Comparison of ENCODE assay signal across 13 cellular contexts in the genomic region with DNA sequence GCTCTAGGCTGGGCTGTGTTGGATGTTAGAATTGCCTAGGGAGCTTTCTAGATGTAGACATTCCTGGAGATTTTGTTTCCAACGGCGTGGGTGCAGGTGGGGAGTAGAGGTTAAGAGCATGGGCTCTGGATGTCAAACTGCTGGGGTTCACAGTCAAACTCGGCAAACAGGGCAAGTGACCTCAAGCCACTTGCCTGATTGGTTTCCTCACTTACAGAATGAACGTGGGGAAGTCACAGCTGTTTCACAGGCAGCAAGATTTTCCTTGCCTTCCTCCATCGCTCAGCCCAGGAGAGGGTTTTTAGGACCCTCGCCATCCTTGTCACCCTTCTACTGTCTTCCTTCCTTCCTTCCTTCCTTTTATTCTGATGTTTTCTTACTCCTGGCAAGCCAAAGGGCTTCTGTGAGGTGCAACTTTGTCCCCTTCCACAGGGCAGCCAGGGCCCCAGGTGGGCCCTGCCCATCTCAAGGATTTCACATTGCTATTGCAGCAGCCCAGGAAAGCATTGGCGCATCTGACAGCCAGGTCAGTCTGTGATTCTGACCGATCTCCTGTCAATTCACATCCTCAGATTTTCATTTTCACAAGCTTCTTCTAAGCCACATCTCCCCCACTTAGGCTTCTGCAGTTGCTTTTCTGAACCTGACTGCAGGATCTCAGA. TPM values are rescaled to one million over a fixed set of nuclear protein-coding genes. Genes with fewer than 3 reads are reported as not detected.
DNase-seq lines count a peak whose midpoint lies in the region; ATAC-seq and TF ChIP-seq lines count a peak whose summit lies in the region.
"Had no signal": no experiment of that assay in that cellular context is flagged by ENCODE, and none has a peak within 500 bp of the region (broad histone marks: within the 10 kb centered on the region; RNA-seq: fewer than 3 reads in every experiment).

No MANE protein-coding gene starts in this region.

- intact Hi-C loops in dendritic cell treated with granulocyte-macrophage colony-stimulating factor and Interleukin-4, amounts not matched to agents 40 ng/mL and 50 ng/mL, for 4 days (cut with micrococcal nuclease): loop anchor here (5.0 to 10.0 kb wide), 2 partner anchors 60 to 127 kb away; no protein-coding TSS in a partner anchor

- 84% methylated on average over 8 of the region's 8 CpGs for WGBS in HUES64

- TF ChIP-seq CTCF in thoracic aorta (IDR thresholded peaks at IDR 0.05): no peak

- H3K9me3 ChIP-seq in HUES64 (ENCODE audit: insufficient read depth, low read depth, low read length) (no peaks in the 10 kb centered on the region), muscle layer of colon (ENCODE audit: low read length) (no peaks in the 10 kb centered on the region), thoracic aorta (no peaks in the 10 kb centered on the region)

- peaks cover 8% of the 10 kb centered on the region for H3K36me3 Mint-ChIP-seq in dendritic cell treated with granulocyte-macrophage colony-stimulating factor and Interleukin-4, amounts not matched to agents 40 ng/mL and 50 ng/mL, for 4 days (ENCODE audit: low read depth)
- H3K36me3 Mint-ChIP-seq: activated naive CD8-positive, alpha-beta T cell treated with anti-CD3 and anti-CD28 coated beads for 36 hours had no signal

- H3K4me3 Mint-ChIP-seq in dendritic cell treated with granulocyte-macrophage colony-stimulating factor and Interleukin-4, amounts not matched to agents 40 ng/mL and 50 ng/mL, for 4 days: no peak overlapping the region
- H3K4me3 Mint-ChIP-seq: activated CD8-positive, alpha-beta memory T cell treated with anti-CD3 and anti-CD28 coated beads, Interleukin-2, amount 10 ng/mL, durations not matched to agents 7 days and 5 days; activated naive CD8-positive, alpha-beta T cell treated with anti-CD3 and anti-CD28 coated beads for 36 hours had no signal

- no peak for ATAC-seq in thoracic aorta (ENCODE audit: insufficient number of reproducible peaks, low FRiP score, low read depth)
- ATAC-seq: activated CD8-positive, alpha-beta memory T cell treated with anti-CD3 and anti-CD28 coated beads, Interleukin-2, amount 10 ng/mL, durations not matched to agents 7 days and 5 days had no signal

- H3K4me3 ChIP-seq in HUES64 (ENCODE audit: low read length) (no peak overlapping the region), muscle layer of colon (ENCODE audit: low read depth in 1 of 2, low read length in 2 of 2) (no peak overlapping the region), thoracic aorta (no peak overlapping the region)

- peak overlapping the region; percentile 91 for H3K27ac Mint-ChIP-seq in dendritic cell treated with granulocyte-macrophage colony-stimulating factor and Interleukin-4, amounts not matched to agents 40 ng/mL and 50 ng/mL, for 4 days
- H3K27ac Mint-ChIP-seq: activated CD8-positive, alpha-beta memory T cell treated with anti-CD3 and anti-CD28 coated beads, Interleukin-2, amount 10 ng/mL, durations not matched to agents 7 days and 5 days; activated naive CD8-positive, alpha-beta T cell treated with anti-CD3 and anti-CD28 coated beads for 36 hours had no signal

- H3K9ac ChIP-seq in HUES64 (ENCODE audit: low read depth, low read length) (no peak overlapping the region), muscle layer of colon (ENCODE audit: low read length) (no peak overlapping the region)

- H3K27me3 ChIP-seq in HUES64 (ENCODE audit: insufficient read depth, low read length) (peaks cover 18% of the 10 kb centered on the region), muscle layer of colon (ENCODE audit: control insufficient read depth in 1 of 2, insufficient read depth in 2 of 2, low read length in 2 of 2) (peaks cover 5 to 12% of the 10 kb centered on the region in 2 donors), thoracic aorta (replicated peaks; ENCODE audit: insufficient read depth) (no peaks in the 10 kb centered on the region)

- H3K4me1 ChIP-seq in HUES64 (ENCODE audit: insufficient read depth, low read length): peaks cover 25% of the 10 kb centered on the region
- H3K4me1 ChIP-seq in muscle layer of colon (ENCODE audit: insufficient read depth, low read length): peaks cover 51% of the 10 kb centered on the region
- peaks cover 30 to 53% of the 10 kb centered on the region in 2 donors for H3K4me1 ChIP-seq in thoracic aorta (ENCODE audit: control insufficient read depth in 1 of 2, low read depth in 2 of 2)

- peaks cover 86% of the 10 kb centered on the region for H3K4me1 Mint-ChIP-seq in dendritic cell treated with granulocyte-macrophage colony-stimulating factor and Interleukin-4, amounts not matched to agents 40 ng/mL and 50 ng/mL, for 4 days (ENCODE audit: low read depth)

- peak overlapping the region; percentile 64; the same call in 1 of the 2 replicates for H3K27ac ChIP-seq in HUES64 (ENCODE audit: low read depth, low read length)
- H3K27ac ChIP-seq in muscle layer of colon (ENCODE audit: low read depth, low read length): peak overlapping the region; percentile 15
- H3K27ac ChIP-seq in thoracic aorta: peak overlapping the region; percentile 45 to 85

- no peaks in the 10 kb centered on the region for H3K9me3 Mint-ChIP-seq in dendritic cell treated with granulocyte-macrophage colony-stimulating factor and Interleukin-4, amounts not matched to agents 40 ng/mL and 50 ng/mL, for 4 days
- H3K9me3 Mint-ChIP-seq: activated naive CD8-positive, alpha-beta T cell treated with anti-CD3 and anti-CD28 coated beads for 36 hours had no signal

- no peaks in the 10 kb centered on the region for H3K27me3 Mint-ChIP-seq in dendritic cell treated with granulocyte-macrophage colony-stimulating factor and Interleukin-4, amounts not matched to agents 40 ng/mL and 50 ng/mL, for 4 days

- H3K36me3 ChIP-seq in HUES64 (ENCODE audit: insufficient read depth, low read length) (no peaks in the 10 kb centered on the region), muscle layer of colon (ENCODE audit: insufficient read depth, low read length) (peaks cover 7% of the 10 kb centered on the region), thoracic aorta (no peaks in the 10 kb centered on the region)

- no peak for DNase-seq in thoracic aorta (ENCODE audit: low spot score)
- no peak for DNase-seq in GOT3 (lab: John Stamatoyannopoulos, UW)
- DNase-seq in NCI-H226: no peak
- no peak for DNase-seq in activated gamma-delta T cell (lab: John Stamatoyannopoulos, UW)
- DNase-seq: activated CD8-positive, alpha-beta memory T cell treated with anti-CD3 and anti-CD28 coated beads, Interleukin-2, amount 10 ng/mL, durations not matched to agents 7 days and 5 days; activated naive CD8-positive, alpha-beta T cell treated with anti-CD3 and anti-CD28 coated beads for 36 hours; Kasumi-1; NCI-H1694; NCI-H510A; small intestine had no signal

RNA-seq across cellular contexts. Expression of a gene that starts 7.0 kb away (rescaled TPM):
- 4.8 TPM for polyA plus RNA-seq in HUES64 (2013, experiment 1 of 2)
- 4.3 TPM for polyA plus RNA-seq in HUES64 (2013, experiment 2 of 2)
- 10 to 100 TPM in 1 of 2 donors, 1 to 10 TPM in 1; 7.6 to 11.6 TPM for total RNA-seq in thoracic aorta

RNA-seq across cellular contexts. Expression of a gene that starts 56.9 kb away (rescaled TPM):
- polyA plus RNA-seq in HUES64 (2013, experiment 1 of 2): 27.0 TPM
- 31.1 TPM for polyA plus RNA-seq in HUES64 (2013, experiment 2 of 2)
- 1 to 10 TPM; 3.9 to 5.6 TPM for total RNA-seq in thoracic aorta

Comparison
In these comparisons a context has a peak if more than half of its experiments do, and no peak if none do; other contexts are left out.
1. H3K27ac ChIP-seq: peak in every context shown above with its lines; median percentile 65 in thoracic aorta; 64 in HUES64; 15 in muscle layer of colon.